In the genomic region with DNA sequence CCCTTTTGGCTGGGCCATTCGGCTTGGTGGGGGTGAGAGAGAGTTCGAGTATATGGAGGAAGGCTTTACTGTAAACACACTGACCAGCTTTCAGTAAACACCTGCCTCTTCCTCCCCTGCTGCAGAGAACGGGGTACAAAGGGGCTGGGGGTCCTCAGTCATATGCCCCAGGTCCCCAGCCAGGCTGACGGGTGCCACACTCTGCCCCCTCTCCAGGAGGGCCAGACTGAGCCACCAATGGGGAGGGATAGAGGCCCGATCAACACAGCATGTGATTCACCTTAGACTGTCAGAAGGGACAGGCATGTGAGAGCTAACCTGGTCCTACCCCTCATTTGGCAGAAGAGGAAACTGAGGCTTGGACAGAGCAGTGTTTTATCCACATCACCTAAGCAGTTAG, we compare ENCODE assay signal across 13 cellular contexts.
DNase-seq lines count a peak whose midpoint lies in the region; TF ChIP-seq lines count a peak whose summit lies in the region.
"Had no signal": no experiment of that assay in that cellular context is flagged by ENCODE, and none has a peak within 500 bp of the region (broad histone marks: within the 10 kb centered on the region; RNA-seq: fewer than 3 reads in every experiment).

No MANE protein-coding gene starts in this region.

- H3K27me3 ChIP-seq in BLaER1 treated with 17β-estradiol and CSF1 and Interleukin-3, amounts not matched to agents 10 nM and 100 nM: no peaks in the 10 kb centered on the region
- no peaks in the 10 kb centered on the region for H3K27me3 ChIP-seq in HUES48 (ENCODE audit: control insufficient read depth, insufficient read depth, low read length)

- H3K9ac ChIP-seq in BLaER1 treated with 17β-estradiol and CSF1 and Interleukin-3, amounts not matched to agents 10 nM and 100 nM: peak overlapping the region in 8 of 11 experiments; percentile 62 to 84 (median 73); a peak in 11 of 22 replicates
- H3K9ac ChIP-seq in HUES48 (ENCODE audit: low read depth, low read length): no peak overlapping the region

- no peaks in the 10 kb centered on the region for H3K9me3 ChIP-seq in BLaER1 treated with 17β-estradiol and CSF1 and Interleukin-3, amounts not matched to agents 10 nM and 100 nM (replicated peaks in 1 of 11)
- H3K9me3 ChIP-seq in HUES48 (ENCODE audit: control insufficient read depth, insufficient read depth, low read length): no peaks in the 10 kb centered on the region

- no peaks in the 10 kb centered on the region for H3K9me3 Mint-ChIP-seq in nephron
- H3K9me3 Mint-ChIP-seq: stimulated activated naive CD8-positive, alpha-beta T cell treated with anti-CD3 and anti-CD28 coated beads, Interleukin-15, Interleukin-2, amounts not matched to agents 100 ng/mL and 50 ng/mL, for 24 hours had no signal

- DNase-seq in caudate nucleus (lab: John Stamatoyannopoulos, UW): no peak
- DNase-seq in UCSD-AML1 (lab: John Stamatoyannopoulos, UW; ENCODE audit: unreplicated experiment): no peak
- no peak for DNase-seq in effector CD8-positive, alpha-beta T cell (lab: John Stamatoyannopoulos, UW)
- no peak for DNase-seq in NCI-H226
- DNase-seq in putamen (ENCODE audit: low spot score): no peak
- DNase-seq: activated naive CD4-positive, alpha-beta T cell treated with anti-CD3 and anti-CD28 coated beads, Interleukin-2, amount 50 U/mL, for 16 hours; NCI-H2029 treated with DMSO at 0.1 percent for 48 hours; stimulated activated CD4-positive, alpha-beta T cell treated with anti-CD3 and anti-CD28 coated beads, Interleukin-4, amount 100 ng/mL, for 4 hours had no signal

- H3K4me1 Mint-ChIP-seq in nephron: peaks cover 62% of the 10 kb centered on the region

- no peak overlapping the region for H3K4me3 ChIP-seq in BLaER1 treated with 17β-estradiol and CSF1 and Interleukin-3, amounts not matched to agents 10 nM and 100 nM
- no peak overlapping the region for H3K4me3 ChIP-seq in HUES48 (ENCODE audit: low read depth, low read length)
- H3K4me3 ChIP-seq: lung had no signal

- H3K4me3 Mint-ChIP-seq in nephron: peak overlapping the region; percentile 17 to 66 (median 46)
- H3K4me3 Mint-ChIP-seq: stimulated activated naive CD8-positive, alpha-beta T cell treated with anti-CD3 and anti-CD28 coated beads, Interleukin-15, Interleukin-2, amounts not matched to agents 100 ng/mL and 50 ng/mL, for 24 hours had no signal

- H3K36me3 ChIP-seq in BLaER1 treated with 17β-estradiol and CSF1 and Interleukin-3, amounts not matched to agents 10 nM and 100 nM: peaks cover 0 to 67% (median 34%) of the 10 kb centered on the region in 11 experiments; a peak in 17 of 22 replicates
- no peaks in the 10 kb centered on the region for H3K36me3 ChIP-seq in HUES48 (ENCODE audit: control insufficient read depth, insufficient read depth, low read length)

- peak overlapping the region; percentile 90 to 96 (median 92) for H3K27ac Mint-ChIP-seq in nephron
- H3K27ac Mint-ChIP-seq: stimulated activated naive CD8-positive, alpha-beta T cell treated with anti-CD3 and anti-CD28 coated beads, Interleukin-15, Interleukin-2, amounts not matched to agents 100 ng/mL and 50 ng/mL, for 24 hours had no signal

- H3K27ac ChIP-seq in BLaER1 treated with 17β-estradiol and CSF1 and Interleukin-3, amounts not matched to agents 10 nM and 100 nM: peak overlapping the region in 7 of 11 experiments; percentile 5 to 96 (median 83); a peak in 11 of 22 replicates
- H3K27ac ChIP-seq in HUES48 (ENCODE audit: low read depth, low read length): peak overlapping the region; percentile 91
- peak overlapping the region; percentile 14 for H3K27ac ChIP-seq in caudate nucleus (ENCODE audit: low read depth, low read length)

- H3K36me3 Mint-ChIP-seq in nephron (ENCODE audit: low read depth): no peaks in the 10 kb centered on the region

- no peak for TF ChIP-seq CTCF in nephron (IDR thresholded peaks at IDR 0.05; ENCODE audit: unreplicated experiment in 3 of 3)

- H3K4me1 ChIP-seq in BLaER1 treated with 17β-estradiol and CSF1 and Interleukin-3, amounts not matched to agents 10 nM and 100 nM: peaks cover 57 to 79% (median 75%) of the 10 kb centered on the region in 10 experiments
- peaks cover 48% of the 10 kb centered on the region for H3K4me1 ChIP-seq in HUES48 (ENCODE audit: control insufficient read depth, insufficient read depth, low read length)

- H3K4me2 ChIP-seq in BLaER1 treated with 17β-estradiol and CSF1 and Interleukin-3, amounts not matched to agents 10 nM and 100 nM: peak overlapping the region in 9 of 11 experiments; percentile 88 to 100 (median 96); a peak in 18 of 22 replicates

- peaks cover 74 to 100% (median 95%) of the 10 kb centered on the region in 11 experiments for H4K20me1 ChIP-seq in BLaER1 treated with 17β-estradiol and CSF1 and Interleukin-3, amounts not matched to agents 10 nM and 100 nM

- no peaks in the 10 kb centered on the region for H3K27me3 Mint-ChIP-seq in nephron (ENCODE audit: low read depth)
- H3K27me3 Mint-ChIP-seq: stimulated activated naive CD8-positive, alpha-beta T cell treated with anti-CD3 and anti-CD28 coated beads, Interleukin-15, Interleukin-2, amounts not matched to agents 100 ng/mL and 50 ng/mL, for 24 hours had no signal

Comparison
In these comparisons a context has a peak if more than half of its experiments do, and no peak if none do; other contexts are left out.
1. H3K27ac ChIP-seq: peak in every context shown above with its lines; median percentile 91 in HUES48; 83 in BLaER1 treated with 17β-estradiol and CSF1 and Interleukin-3, amounts not matched to agents 10 nM and 100 nM; 14 in caudate nucleus.